9 cellular contexts compared by ENCODE assay signal in genomic region chr15:22811640-22812039, GRCh38. TPM values are rescaled to one million over a fixed set of nuclear protein-coding genes. Genes with fewer than 3 reads are reported as not detected.
A peak's percentile ranks its signal among the peaks of the same experiment; 100 is the strongest.
DNase-seq lines count a peak whose midpoint lies in the region; ATAC-seq and TF ChIP-seq lines count a peak whose summit lies in the region.
"Had no signal": no experiment of that assay in that cellular context is flagged by ENCODE, and none has a peak within 500 bp of the region (broad histone marks: within the 10 kb centered on the region; RNA-seq: fewer than 3 reads in every experiment).

No MANE protein-coding gene starts in this region.

- H3K27me3 ChIP-seq in Panc1 (ENCODE audit: control insufficient read depth, insufficient read depth, low read length) (no peaks in the 10 kb centered on the region), smooth muscle cell (ENCODE audit: low read depth) (no peaks in the 10 kb centered on the region), MM.1S (replicated peaks; ENCODE audit: insufficient read depth, low read length) (no peaks in the 10 kb centered on the region)

- POLR2A ChIA-PET in Panc1 (lab: Charles Lee): no interaction called here

- H4K20me1 ChIP-seq in smooth muscle cell (ENCODE audit: low read depth) (no peaks in the 10 kb centered on the region), MM.1S (ENCODE audit: insufficient read depth, low read length) (no peaks in the 10 kb centered on the region)

- in situ Hi-C loops in Panc1 (cut with HindIII; ENCODE audit: low pct_unique_long_range_greater_than_20kb, low sequenced_read_pairs): no loop called here
- in situ Hi-C loops in GM13976 (cut with MboI; ENCODE audit: low sequenced_read_pairs, unreplicated experiment): no loop called here

- CTCF ChIA-PET in Panc1 (lab: Charles Lee): no interaction called here

- WGBS in smooth muscle cell (ENCODE audit: low lambda C conversion rate): 84% methylated on average over 8 of the region's 8 CpGs

- H3K9ac ChIP-seq in smooth muscle cell (ENCODE audit: low read depth) (no peak overlapping the region), MM.1S (ENCODE audit: low read length) (no peak overlapping the region)

- H3K27ac ChIP-seq in Panc1 (ENCODE audit: low read length): no peak overlapping the region
- H3K27ac ChIP-seq in smooth muscle cell (ENCODE audit: low read depth): no peak overlapping the region
- no peak overlapping the region for H3K27ac ChIP-seq in MM.1S (ENCODE audit: low read length)

- H2AFZ ChIP-seq in smooth muscle cell (ENCODE audit: low read depth) (no peak overlapping the region), MM.1S (ENCODE audit: low read length) (no peak overlapping the region)

- H3K4me2 ChIP-seq in smooth muscle cell (no peak overlapping the region), MM.1S (ENCODE audit: low read depth, low read length) (no peak overlapping the region)

- H3K9me3 ChIP-seq in Panc1 (ENCODE audit: control insufficient read depth, insufficient read depth, low read depth, low read length) (no peaks in the 10 kb centered on the region), smooth muscle cell (replicated peaks; ENCODE audit: low read depth) (no peaks in the 10 kb centered on the region), MM.1S (replicated peaks; ENCODE audit: insufficient read depth, low read length) (no peaks in the 10 kb centered on the region)

- TF ChIP-seq CTCF in Panc1 (IDR thresholded peaks at IDR 0.05) (no peak), smooth muscle cell (IDR thresholded peaks at IDR 0.05; ENCODE audit: borderline replicate concordance, insufficient read depth, poor library complexity, severe bottlenecking) (peak; percentile 25), MM.1S (IDR thresholded peaks at IDR 0.05; ENCODE audit: low read length) (no peak), GM13976 (IDR thresholded peaks at IDR 0.05; ENCODE audit: borderline replicate concordance, control extremely low read depth, extremely low read depth, insufficient read depth, missing control alignments) (no peak)

- H3K9me2 ChIP-seq in MM.1S (replicated peaks; ENCODE audit: insufficient read depth, low read length): no peaks in the 10 kb centered on the region

- no TSS peak for BruUV-seq in Panc1 (replicated peaks; lab: Mats Ljungman, UMichigan)

- H3K4me3 ChIP-seq in Panc1 (ENCODE audit: low read depth in 2 of 2, low read length in 2 of 2): no peak overlapping the region
- no peak overlapping the region for H3K4me3 ChIP-seq in smooth muscle cell
- H3K4me3 ChIP-seq in MM.1S (ENCODE audit: low read length): no peak overlapping the region

- H3K79me2 ChIP-seq in smooth muscle cell (ENCODE audit: low read depth) (no peaks in the 10 kb centered on the region), MM.1S (ENCODE audit: low read length) (peaks cover 52% of the 10 kb centered on the region)

- DNase-seq in NCI-H2196 (lab: John Stamatoyannopoulos, UW; ENCODE audit: unreplicated experiment): peak; percentile 17
- DNase-seq in NCI-H2196 treated with DMSO at 0.1 percent for 48 hours (lab: John Stamatoyannopoulos, UW; ENCODE audit: unreplicated experiment): no peak
- no peak for DNase-seq in Panc1 (ENCODE audit: low read depth, low spot score)
- DNase-seq in globus pallidus (ENCODE audit: low spot score): peak; percentile 89
- DNase-seq in smooth muscle cell (lab: John Stamatoyannopoulos, UW; ENCODE audit: unreplicated experiment): no peak
- DNase-seq in MM.1S: no peak
- no peak for DNase-seq in GM13976 (ENCODE audit: low spot score)
- no peak for DNase-seq in stimulated activated CD4-positive, alpha-beta T cell treated with anti-CD3 and anti-CD28 coated beads, Interleukin-2, amount 100 ng/mL, for 24 hours
- DNase-seq: CD4-positive, alpha-beta memory T cell had no signal

- peak; percentile 84 for ATAC-seq in Panc1

- H3K36me3 ChIP-seq in Panc1 (ENCODE audit: control insufficient read depth, insufficient read depth, low read length) (no peaks in the 10 kb centered on the region; the same call in 1 of the 2 replicates), smooth muscle cell (ENCODE audit: low read depth) (no peaks in the 10 kb centered on the region), MM.1S (replicated peaks; ENCODE audit: insufficient read depth, low read length) (no peaks in the 10 kb centered on the region)

- H3F3A ChIP-seq in smooth muscle cell (ENCODE audit: low read depth) (no peaks in the 10 kb centered on the region), MM.1S (ENCODE audit: insufficient read depth, low read length) (no peaks in the 10 kb centered on the region)

- intact Hi-C loops in Panc1 (cut with micrococcal nuclease; ENCODE audit: unreplicated experiment): no loop called here

- H3K4me1 ChIP-seq in Panc1 (ENCODE audit: control insufficient read depth, insufficient read depth, low read length): peaks cover 5% of the 10 kb centered on the region; the same call in 1 of the 2 replicates
- H3K4me1 ChIP-seq in smooth muscle cell (ENCODE audit: low read depth): no peaks in the 10 kb centered on the region
- H3K4me1 ChIP-seq in MM.1S (ENCODE audit: low read length): no peaks in the 10 kb centered on the region

RNA-seq across cellular contexts. Expression of gene NIPA1, which starts 25.2 kb away (rescaled TPM):
- total RNA-seq in Panc1 (2021; ENCODE audit: unreplicated experiment): 93.2 TPM
- 69.8 TPM for polyA plus RNA-seq in Panc1 (2012; ENCODE audit: insufficient read length)
- 6.2 and 8.1 TPM in 2 replicates for total RNA-seq in smooth muscle cell
- polyA plus RNA-seq in smooth muscle cell: 1.7 and 2.2 TPM in 2 replicates

RNA-seq across cellular contexts. Expression of gene NIPA2, which starts 26.8 kb away (rescaled TPM):
- 94.8 TPM for total RNA-seq in Panc1 (2021; ENCODE audit: unreplicated experiment)
- 83.6 TPM for polyA plus RNA-seq in Panc1 (2012; ENCODE audit: insufficient read length)
- total RNA-seq in smooth muscle cell: 70.5 and 85.9 TPM in 2 replicates
- polyA plus RNA-seq in smooth muscle cell: 44.7 and 48.6 TPM in 2 replicates

Comparison
In these comparisons a context has a peak if more than half of its experiments do, and no peak if none do; other contexts are left out.
1. DNase-seq: peak in NCI-H2196 (single experiment) and globus pallidus (single experiment); none in NCI-H2196 treated with DMSO at 0.1 percent for 48 hours (single experiment), Panc1 (single experiment), smooth muscle cell (single experiment), MM.1S (single experiment), GM13976 (single experiment) and stimulated activated CD4-positive, alpha-beta T cell treated with anti-CD3 and anti-CD28 coated beads, Interleukin-2, amount 100 ng/mL, for 24 hours (0 of 2).
2. RNA of gene NIPA1, which starts 25.2 kb away (total RNA-seq): 93.2 TPM in Panc1 (single experiment); 6.2 to 8.1 TPM in smooth muscle cell; every median in the first group is over 10 times any median in the second.